In the genomic region with DNA sequence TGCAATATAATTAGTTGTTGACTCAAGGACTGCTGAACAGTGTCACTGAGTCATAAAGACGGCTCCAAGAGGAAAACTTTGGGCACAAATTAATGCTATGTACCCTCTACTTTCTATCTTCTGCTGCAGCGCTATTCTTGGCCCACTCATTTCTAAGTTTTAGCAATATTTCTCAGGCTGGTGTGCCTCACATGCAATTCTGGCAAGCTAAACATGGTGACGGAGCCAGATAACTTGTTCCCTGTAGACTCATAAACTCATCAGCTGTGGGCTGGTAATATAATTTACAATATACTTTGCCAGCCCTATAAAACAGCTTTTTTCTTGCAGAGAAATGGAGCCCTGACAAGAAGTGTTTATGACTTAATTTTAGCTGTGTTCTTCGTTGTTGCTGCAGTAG, we compare ENCODE assay signal across 21 cellular contexts.
DNase-seq lines count a peak whose midpoint lies in the region; ATAC-seq and TF ChIP-seq lines count a peak whose summit lies in the region.
"Had no signal": no experiment of that assay in that cellular context is flagged by ENCODE, and none has a peak within 500 bp of the region (broad histone marks: within the 10 kb centered on the region; RNA-seq: fewer than 3 reads in every experiment).

No MANE protein-coding gene starts in this region.

- WGBS in lung, 2 donors = 75 to 85% methylated on average over 4 of the region's 4 CpGs

- no peaks in the 10 kb centered on the region for H3K27me3 Mint-ChIP-seq in activated CD4-positive, alpha-beta memory T cell treated with anti-CD3 and anti-CD28 coated beads, Interleukin-2, amount 10 ng/mL, durations not matched to agents 7 days and 5 days

- H3K4me1 Mint-ChIP-seq in activated CD4-positive, alpha-beta memory T cell treated with anti-CD3 and anti-CD28 coated beads, Interleukin-2, amount 10 ng/mL, durations not matched to agents 7 days and 5 days = no peaks in the 10 kb centered on the region
- H3K4me1 Mint-ChIP-seq: CD14-positive monocyte had no signal

- H3K9me3 Mint-ChIP-seq in activated CD4-positive, alpha-beta memory T cell treated with anti-CD3 and anti-CD28 coated beads, Interleukin-2, amount 10 ng/mL, durations not matched to agents 7 days and 5 days = no peaks in the 10 kb centered on the region

- no peak for TF ChIP-seq CTCF in LNCaP clone FGC (IDR thresholded peaks at IDR 0.05; ENCODE audit: control insufficient read depth, extremely low read depth, insufficient read depth)
- TF ChIP-seq CTCF in epithelial cell of esophagus (IDR thresholded peaks at IDR 0.05; ENCODE audit: insufficient read depth, low read depth, low read length, missing control alignments) = no peak
- TF ChIP-seq CTCF in lung (IDR thresholded peaks at IDR 0.05; ENCODE audit: control extremely low read depth, extremely low read depth) = no peak

- peak; percentile 41 for DNase-seq in LNCaP clone FGC (ENCODE audit: low read depth)
- peak; percentile 14 for DNase-seq in epithelial cell of esophagus (ENCODE audit: low read depth)
- no peak for DNase-seq in lung (ENCODE audit: low spot score)
- peak; percentile 72 for DNase-seq in superior temporal gyrus (ENCODE audit: extremely low spot score)
- no peak for DNase-seq in activated CD4-positive, alpha-beta memory T cell treated with anti-CD3 and anti-CD28 coated beads, Interleukin-2, amount 10 ng/mL, durations not matched to agents 7 days and 5 days
- no peak for DNase-seq in HuH-7.5 (ENCODE audit: low spot score)
- DNase-seq: EL, GF-D8, Kasumi-1, MM.1S, NCI-H1092, NCI-H1436, NCI-H187 treated with DMSO at 0.1 percent for 48 hours, NCI-H2107, NCI-H748 treated with DMSO at 0.1 percent for 48 hours, PC-9, RPMI8226, SHP77 treated with DMSO at 0.1 percent for 48 hours had no signal

- no peak overlapping the region for H3K4me3 Mint-ChIP-seq in activated CD4-positive, alpha-beta memory T cell treated with anti-CD3 and anti-CD28 coated beads, Interleukin-2, amount 10 ng/mL, durations not matched to agents 7 days and 5 days
- H3K4me3 Mint-ChIP-seq: CD14-positive monocyte had no signal

- H3K4me1 ChIP-seq in lung (ENCODE audit: control insufficient read depth in 2 of 2, insufficient read depth in 2 of 2, low read length in 2 of 2) = no peaks in the 10 kb centered on the region

- CTCF ChIA-PET in activated CD4-positive, alpha-beta memory T cell treated with anti-CD3 and anti-CD28 coated beads, Interleukin-2, amount 10 ng/mL, durations not matched to agents 7 days and 5 days (lab: Charles Lee) = no interaction called here

- no peak overlapping the region for H3K27ac Mint-ChIP-seq in activated CD4-positive, alpha-beta memory T cell treated with anti-CD3 and anti-CD28 coated beads, Interleukin-2, amount 10 ng/mL, durations not matched to agents 7 days and 5 days
- H3K27ac Mint-ChIP-seq: CD14-positive monocyte had no signal

- no peak overlapping the region for H3K27ac ChIP-seq in lung (ENCODE audit: low read depth in 1 of 2, low read length in 1 of 2)
- H3K27ac ChIP-seq: PC-9, SK-N-MC had no signal

- no peaks in the 10 kb centered on the region for H3K9me3 ChIP-seq in lung (ENCODE audit: control insufficient read depth in 2 of 2, insufficient read depth in 1 of 2, low read length in 1 of 2)

- H3K36me3 Mint-ChIP-seq in activated CD4-positive, alpha-beta memory T cell treated with anti-CD3 and anti-CD28 coated beads, Interleukin-2, amount 10 ng/mL, durations not matched to agents 7 days and 5 days (ENCODE audit: low read depth) = no peaks in the 10 kb centered on the region
- H3K36me3 Mint-ChIP-seq: CD14-positive monocyte had no signal

- no peaks in the 10 kb centered on the region for H3K27me3 ChIP-seq in lung (ENCODE audit: control insufficient read depth, insufficient read depth)

- no peak overlapping the region for H3K4me3 ChIP-seq in LNCaP clone FGC (ENCODE audit: low read depth, low read length)
- H3K4me3 ChIP-seq in epithelial cell of esophagus (ENCODE audit: low read length) = no peak overlapping the region
- H3K4me3 ChIP-seq in lung = no peak overlapping the region
- H3K4me3 ChIP-seq: PC-9, SK-N-MC had no signal

- ATAC-seq in lung (ENCODE audit: insufficient read depth, low FRiP score) (peak; percentile 60), GM18868 (IDR thresholded peaks at IDR 0.05; ENCODE audit: unreplicated experiment) (no peak)

- POLR2A ChIA-PET in activated CD4-positive, alpha-beta memory T cell treated with anti-CD3 and anti-CD28 coated beads, Interleukin-2, amount 10 ng/mL, durations not matched to agents 7 days and 5 days (lab: Charles Lee) = no interaction called here

- no peaks in the 10 kb centered on the region for H3K36me3 ChIP-seq in lung (ENCODE audit: control insufficient read depth in 2 of 2, insufficient read depth in 2 of 2, low read length in 2 of 2)

Comparison
In these comparisons a context has a peak if more than half of its experiments do, and no peak if none do; other contexts are left out.
1. DNase-seq: peak in LNCaP clone FGC (single experiment), epithelial cell of esophagus (single experiment) and superior temporal gyrus (single experiment); none in lung (single experiment), activated CD4-positive, alpha-beta memory T cell treated with anti-CD3 and anti-CD28 coated beads, Interleukin-2, amount 10 ng/mL, durations not matched to agents 7 days and 5 days (single experiment) and HuH-7.5 (single experiment).